15 cellular contexts compared by ENCODE assay signal in the genomic region with DNA sequence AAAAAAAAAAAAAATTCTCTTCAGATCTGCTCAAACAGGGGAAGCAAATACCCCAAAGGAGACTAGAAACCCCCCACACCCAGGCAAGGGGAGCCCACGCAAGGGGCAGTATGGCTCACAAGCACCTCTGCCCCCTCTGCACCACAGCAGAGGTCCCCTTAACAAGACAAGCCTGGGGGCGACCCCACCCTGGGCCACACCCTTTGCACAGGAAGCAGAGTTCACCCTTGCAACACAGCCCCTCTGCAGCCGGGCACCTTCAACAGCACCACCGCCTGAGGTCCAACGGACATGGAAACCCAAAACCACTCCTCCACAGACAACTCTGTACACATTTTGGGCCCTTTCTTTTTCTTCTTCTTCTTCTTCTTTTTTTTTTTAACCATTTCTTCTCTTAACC. TPM values are rescaled to one million over a fixed set of nuclear protein-coding genes. Genes with fewer than 3 reads are reported as not detected.
A peak's percentile ranks its signal among the peaks of the same experiment; 100 is the strongest.
DNase-seq lines count a peak whose midpoint lies in the region; ATAC-seq, FAIRE-seq and TF ChIP-seq lines count a peak whose summit lies in the region.
"Had no signal": no experiment of that assay in that cellular context is flagged by ENCODE, and none has a peak within 500 bp of the region (broad histone marks: within the 10 kb centered on the region; RNA-seq: fewer than 3 reads in every experiment).

No MANE protein-coding gene starts in this region.

- H3K9ac ChIP-seq in K562 (ENCODE audit: insufficient read depth in 1 of 2, low read depth in 2 of 2, low read length in 2 of 2), result peak overlapping the region in 1 of 2 experiments; percentile 85; a peak in 1 of 4 replicates

- peaks cover 33 to 50% of the 10 kb centered on the region in 2 experiments for H3K4me1 ChIP-seq in K562 (replicated peaks in 1 of 2; ENCODE audit: control insufficient read depth in 2 of 2, insufficient read depth in 2 of 2, low read length in 2 of 2)
- H3K4me1 ChIP-seq in ascending aorta, result peaks cover 0 to 3% of the 10 kb centered on the region in 2 donors

- peak overlapping the region; percentile 66; the same call in 1 of the 3 replicates for H3K27ac ChIP-seq in K562 (ENCODE audit: extremely low read depth, low read depth, low read length)
- no peak overlapping the region for H3K27ac ChIP-seq in ascending aorta

- 25% methylated on average over 5 of the region's 5 CpGs for whole genome bisulfite sequencing in K562 (ENCODE audit: insufficient coverage, low coverage, missing lambda C conversion rate)

- peaks cover 51% of the 10 kb centered on the region for H3K4me1 Mint-ChIP-seq in activated CD4-positive, alpha-beta T cell treated with anti-CD3 and anti-CD28 coated beads, Interleukin-2, amount 10 ng/mL, durations not matched to agents 7 days and 5 days
- peaks cover 67% of the 10 kb centered on the region for H3K4me1 Mint-ChIP-seq in stimulated activated memory B cell treated with anti-CD40 and anti-IgM and Interleukin-4, amounts not matched to agents 10 μg/mL and 1 μg/mL and 100 μg/mL, for 72 hours

- no peaks in the 10 kb centered on the region for H3K9me3 Mint-ChIP-seq in activated CD4-positive, alpha-beta T cell treated with anti-CD3 and anti-CD28 coated beads, Interleukin-2, amount 10 ng/mL, durations not matched to agents 7 days and 5 days
- no peaks in the 10 kb centered on the region for H3K9me3 Mint-ChIP-seq in stimulated activated memory B cell treated with anti-CD40 and anti-IgM and Interleukin-4, amounts not matched to agents 10 μg/mL and 1 μg/mL and 100 μg/mL, for 72 hours
- H3K9me3 Mint-ChIP-seq: type B pancreatic cell had no signal

- peak overlapping the region; percentile 22 for H3K4me3 Mint-ChIP-seq in activated CD4-positive, alpha-beta T cell treated with anti-CD3 and anti-CD28 coated beads, Interleukin-2, amount 10 ng/mL, durations not matched to agents 7 days and 5 days
- H3K4me3 Mint-ChIP-seq in stimulated activated memory B cell treated with anti-CD40 and anti-IgM and Interleukin-4, amounts not matched to agents 10 μg/mL and 1 μg/mL and 100 μg/mL, for 72 hours, result peak overlapping the region; percentile 11
- H3K4me3 Mint-ChIP-seq: type B pancreatic cell had no signal

- no peaks in the 10 kb centered on the region for H3K27me3 ChIP-seq in K562 (ENCODE audit: control insufficient read depth in 2 of 2, insufficient read depth in 2 of 2, low read length in 2 of 2)
- no peaks in the 10 kb centered on the region for H3K27me3 ChIP-seq in ascending aorta

- H3K79me2 ChIP-seq in K562 (ENCODE audit: control insufficient read depth, insufficient read depth, low read length), result peaks cover 96% of the 10 kb centered on the region

- BruUV-seq in K562 (replicated peaks; lab: Mats Ljungman, UMichigan), result no TSS peak

- peaks cover 34% of the 10 kb centered on the region for H3K36me3 ChIP-seq in K562 (ENCODE audit: control insufficient read depth, insufficient read depth, low read length)
- peaks cover 0 to 18% of the 10 kb centered on the region in 2 donors for H3K36me3 ChIP-seq in ascending aorta

- H3K27me3 Mint-ChIP-seq in activated CD4-positive, alpha-beta T cell treated with anti-CD3 and anti-CD28 coated beads, Interleukin-2, amount 10 ng/mL, durations not matched to agents 7 days and 5 days, result no peaks in the 10 kb centered on the region
- H3K27me3 Mint-ChIP-seq in stimulated activated memory B cell treated with anti-CD40 and anti-IgM and Interleukin-4, amounts not matched to agents 10 μg/mL and 1 μg/mL and 100 μg/mL, for 72 hours, result no peaks in the 10 kb centered on the region
- H3K27me3 Mint-ChIP-seq: type B pancreatic cell had no signal

- peak overlapping the region; percentile 54 for H3K27ac Mint-ChIP-seq in activated CD4-positive, alpha-beta T cell treated with anti-CD3 and anti-CD28 coated beads, Interleukin-2, amount 10 ng/mL, durations not matched to agents 7 days and 5 days
- H3K27ac Mint-ChIP-seq in stimulated activated memory B cell treated with anti-CD40 and anti-IgM and Interleukin-4, amounts not matched to agents 10 μg/mL and 1 μg/mL and 100 μg/mL, for 72 hours, result peak overlapping the region; percentile 46
- H3K27ac Mint-ChIP-seq: type B pancreatic cell had no signal

- FAIRE-seq in K562 (lab: Jason Lieb, UNC), result peak; percentile 35

- POLR2A ChIA-PET in activated CD4-positive, alpha-beta T cell treated with anti-CD3 and anti-CD28 coated beads, Interleukin-2, amount 10 ng/mL, durations not matched to agents 7 days and 5 days (lab: Charles Lee), result no interaction called here
- POLR2A ChIA-PET in K562 (lab: Yijun Ruan, JAX), result interaction anchor here (1.2 kb wide), 2 partner anchors 10 to 15 kb away, joined by 3 to 4 read pairs; no protein-coding TSS in a partner anchor

- peaks cover 26% of the 10 kb centered on the region for H3K36me3 Mint-ChIP-seq in activated CD4-positive, alpha-beta T cell treated with anti-CD3 and anti-CD28 coated beads, Interleukin-2, amount 10 ng/mL, durations not matched to agents 7 days and 5 days (ENCODE audit: low read depth)
- H3K36me3 Mint-ChIP-seq in stimulated activated memory B cell treated with anti-CD40 and anti-IgM and Interleukin-4, amounts not matched to agents 10 μg/mL and 1 μg/mL and 100 μg/mL, for 72 hours, result peaks cover 33% of the 10 kb centered on the region

- TF ChIP-seq CTCF in K562 (IDR thresholded peaks at IDR 0.05 in 2 of 3, conservative IDR thresholded peaks at IDR 0.05 in 1 of 3; ENCODE audit: insufficient read depth in 2 of 3, low read depth in 1 of 3, low read length in 3 of 3) (no peak), ascending aorta (IDR thresholded peaks at IDR 0.05) (no peak)

- H3K9me1 ChIP-seq in K562 (ENCODE audit: control insufficient read depth, insufficient read depth, low read length), result peaks cover 5% of the 10 kb centered on the region

- H3K9me3 ChIP-seq in K562 (replicated peaks; ENCODE audit: control insufficient read depth, insufficient read depth, low read depth, low read length) (0 out of 2 replicates have a peak, but pooled peaks cover 1% of the 10 kb centered on the region), ascending aorta (no peaks in the 10 kb centered on the region)

- H3K4me3 ChIP-seq in K562, result no peak overlapping the region
- no peak overlapping the region for H3K4me3 ChIP-seq in ascending aorta
- H3K4me3 ChIP-seq: smooth muscle cell had no signal

- no peak for TF ChIP-seq RAD21 in K562 (CRISPR knock-in tag; conservative IDR thresholded peaks at IDR 0.05 in 1 of 2, IDR thresholded peaks at IDR 0.05 in 1 of 2)

- TF ChIP-seq EP300 in K562 (IDR thresholded peaks at IDR 0.05; ENCODE audit: low read length), result no peak

- H2AFZ ChIP-seq in K562 (ENCODE audit: low read depth, low read length), result no peak overlapping the region

- CTCF ChIA-PET in activated CD4-positive, alpha-beta T cell treated with anti-CD3 and anti-CD28 coated beads, Interleukin-2, amount 10 ng/mL, durations not matched to agents 7 days and 5 days (lab: Charles Lee), result interaction anchor here (0.6 to 1.2 kb wide), 3 partner anchors 13 to 271 kb away, joined by 3 read pairs; partner anchors contain the start of gene AXIN1
- CTCF ChIA-PET in K562 (lab: Yijun Ruan, JAX; ENCODE audit: low intra/inter-chr PET ratio), result no interaction called here

- in situ Hi-C loops in K562 (cut with MboI), result no loop called here

- intact Hi-C loops in K562 (cut with micrococcal nuclease) (no loop called here), ascending aorta (cut with DNase I) (no loop called here)

- ATAC-seq in K562 (peak; percentile 59), SK-N-SH treated with all-trans-retinoic acid at 6 μM for 48 hours (no peak)
- ATAC-seq in stimulated activated memory B cell treated with anti-CD40 and anti-IgM and Interleukin-4, amounts not matched to agents 10 μg/mL and 1 μg/mL and 100 μg/mL, for 72 hours, result no peak
- ATAC-seq: Panc1 had no signal

- no peak for DNase-seq in activated CD4-positive, alpha-beta T cell treated with anti-CD3 and anti-CD28 coated beads, Interleukin-2, amount 10 ng/mL, durations not matched to agents 7 days and 5 days
- DNase-seq in activated CD4-positive, alpha-beta T cell treated with anti-CD3 and anti-CD28 coated beads for 4 hours, result no peak
- DNase-seq in NOMO-1 treated with dmso at 0.1 percent for 144 hours (lab: John Stamatoyannopoulos, UW; ENCODE audit: unreplicated experiment) (peak; percentile 84), K562 (ENCODE audit: extremely low read depth in 1 of 4, low spot score in 3 of 4) (no peak), NCI-H146 treated with DMSO at 0.1 percent for 48 hours (lab: John Stamatoyannopoulos, UW; ENCODE audit: unreplicated experiment) (no peak), ascending aorta (ENCODE audit: low spot score in 2 of 2) (no peak)
- DNase-seq: ACHN, GOT3, NCI-H1105 treated with DMSO at 0.1 percent for 48 hours, NCI-H446 had no signal

- H3K4me2 ChIP-seq in K562 (ENCODE audit: insufficient read depth, low read length), result peak overlapping the region; percentile 25; the same call in 1 of the 2 replicates
- H3K4me2 ChIP-seq: smooth muscle cell had no signal

- no peak for TF ChIP-seq POLR2A in K562 (conservative IDR thresholded peaks at IDR 0.05)

- peaks cover 22% of the 10 kb centered on the region for H4K20me1 ChIP-seq in K562 (replicated peaks; ENCODE audit: control insufficient read depth, insufficient read depth, low read length)

RNA-seq across cellular contexts. Expression of gene AXIN1, which starts 12.8 kb away (rescaled TPM):
- total RNA-seq in activated CD4-positive, alpha-beta T cell treated with anti-CD3 and anti-CD28 coated beads, Interleukin-2, amount 10 ng/mL, durations not matched to agents 7 days and 5 days, result 10 to 100 TPM; 25.5 to 30.6 TPM
- total RNA-seq in K562 (2011; cell fraction: chromatin; rRNA removed; ENCODE audit: low replicate concordance), result 41.5 and 88.6 TPM in 2 replicates
- total RNA-seq in K562 (2011; cell fraction: nucleolus; rRNA removed), result 39.7 and 42.5 TPM in 2 replicates
- 23.8 and 31.0 TPM in 2 replicates for total RNA-seq in K562 (2011; cell fraction: nucleoplasm; rRNA removed)
- total RNA-seq in K562 (2014; rRNA removed) (53.9 and 65.3 TPM in 2 replicates), K562 (2014; rRNA removed; fragmentation: Illumina TruSeq; extraction: Trizol) (13.1 and 16.0 TPM in 2 replicates), K562 (2015; rRNA removed; fragmentation: Illumina TruSeq; extraction: Trizol) (28.1 and 28.6 TPM in 2 replicates), K562 (2021) (49.9 and 58.0 TPM in 2 replicates), ascending aorta (27.6 TPM)
- polyA plus RNA-seq in K562 (2011; rRNA removed) (7.4 and 13.0 TPM in 2 replicates), K562 (2014; fragmentation: Illumina TruSeq; extraction: Trizol) (25.9 and 36.3 TPM in 2 replicates), K562 (2014; fragmentation: Nextera tagmentation; extraction: Ambion mirVana) (under 1 TPM; 0.42 to 0.77 TPM), K562 (2014; rRNA removed) (36.8 and 40.5 TPM in 2 replicates)
- 13.6 and 26.9 TPM in 2 replicates for polyA plus RNA-seq in K562 (2011; cell fraction: cytosol; rRNA removed)
- polyA plus RNA-seq in K562 (2011; cell fraction: nucleus; rRNA removed), result 20.6 and 36.7 TPM in 2 replicates
- 26.0 and 33.9 TPM in 2 replicates for polyA plus RNA-seq in K562 (2012)
- 9.0 and 13.1 TPM in 2 replicates for polyA minus RNA-seq in K562 (2011; rRNA and poly(A)+ RNA removed)
- polyA minus RNA-seq in K562 (2011; cell fraction: cytosol; rRNA and poly(A)+ RNA removed), result 16.1 and 34.2 TPM in 2 replicates
- polyA minus RNA-seq in K562 (2011; cell fraction: nucleus; rRNA and poly(A)+ RNA removed), result 14.3 and 14.4 TPM in 2 replicates

RNA-seq across cellular contexts. Expression of gene MRPL28, which starts 30.7 kb away (rescaled TPM):
- total RNA-seq in activated CD4-positive, alpha-beta T cell treated with anti-CD3 and anti-CD28 coated beads, Interleukin-2, amount 10 ng/mL, durations not matched to agents 7 days and 5 days, result 10 to 100 TPM; 78.4 to 80.0 TPM
- total RNA-seq in K562 (2011; cell fraction: chromatin; rRNA removed; ENCODE audit: low replicate concordance), result 23.4 and 64.3 TPM in 2 replicates
- 75.9 and 80.4 TPM in 2 replicates for total RNA-seq in K562 (2011; cell fraction: nucleolus; rRNA removed)
- 40.5 and 50.3 TPM in 2 replicates for total RNA-seq in K562 (2011; cell fraction: nucleoplasm; rRNA removed)
- total RNA-seq in K562 (2014; rRNA removed) (323 and 344 TPM in 2 replicates), K562 (2014; rRNA removed; fragmentation: Illumina TruSeq; extraction: Trizol) (54.8 and 63.1 TPM in 2 replicates), K562 (2015; rRNA removed; fragmentation: Illumina TruSeq; extraction: Trizol) (157 and 167 TPM in 2 replicates), K562 (2021) (175 and 183 TPM in 2 replicates), ascending aorta (47.8 TPM)
- polyA plus RNA-seq in K562 (2011; rRNA removed) (152 and 181 TPM in 2 replicates), K562 (2014; fragmentation: Illumina TruSeq; extraction: Trizol) (219 and 232 TPM in 2 replicates), K562 (2014; fragmentation: Nextera tagmentation; extraction: Ambion mirVana) (10 to 100 TPM in 1 of 2 experiments, 1 to 10 TPM in 1; 2.5 to 22.9 TPM), K562 (2014; rRNA removed) (306 and 314 TPM in 2 replicates)
- 215 and 452 TPM in 2 replicates for polyA plus RNA-seq in K562 (2011; cell fraction: cytosol; rRNA removed)
- polyA plus RNA-seq in K562 (2011; cell fraction: nucleus; rRNA removed), result 114 and 165 TPM in 2 replicates
- 108 and 172 TPM in 2 replicates for polyA plus RNA-seq in K562 (2012)
- 49.7 and 74.3 TPM in 2 replicates for polyA minus RNA-seq in K562 (2011; rRNA and poly(A)+ RNA removed)
- polyA minus RNA-seq in K562 (2011; cell fraction: cytosol; rRNA and poly(A)+ RNA removed), result 48.1 and 65.9 TPM in 2 replicates
- 23.4 and 31.5 TPM in 2 replicates for polyA minus RNA-seq in K562 (2011; cell fraction: nucleus; rRNA and poly(A)+ RNA removed)

RNA-seq across cellular contexts. Expression of gene PGAP6, which starts 42.1 kb away (rescaled TPM):
- 10 to 100 TPM; 85.2 to 99.2 TPM for total RNA-seq in activated CD4-positive, alpha-beta T cell treated with anti-CD3 and anti-CD28 coated beads, Interleukin-2, amount 10 ng/mL, durations not matched to agents 7 days and 5 days
- 56.2 and 231 TPM in 2 replicates for total RNA-seq in K562 (2011; cell fraction: chromatin; rRNA removed; ENCODE audit: low replicate concordance)
- 229 and 238 TPM in 2 replicates for total RNA-seq in K562 (2011; cell fraction: nucleolus; rRNA removed)
- total RNA-seq in K562 (2011; cell fraction: nucleoplasm; rRNA removed), result 112 and 118 TPM in 2 replicates
- total RNA-seq in K562 (2014; rRNA removed) (43.4 and 66.6 TPM in 2 replicates), K562 (2014; rRNA removed; fragmentation: Illumina TruSeq; extraction: Trizol) (3.8 and 8.9 TPM in 2 replicates), K562 (2015; rRNA removed; fragmentation: Illumina TruSeq; extraction: Trizol) (35.9 and 39.3 TPM in 2 replicates), K562 (2021) (49.8 and 50.2 TPM in 2 replicates), ascending aorta (47.6 TPM)
- polyA plus RNA-seq in K562 (2011; rRNA removed) (41.7 and 73.2 TPM in 2 replicates), K562 (2014; fragmentation: Illumina TruSeq; extraction: Trizol) (20.0 and 53.1 TPM in 2 replicates), K562 (2014; fragmentation: Nextera tagmentation; extraction: Ambion mirVana) (1 to 10 TPM in 1 of 2 experiments, under 1 TPM in 1; 0.45 to 1.3 TPM), K562 (2014; rRNA removed) (46.2 and 50.1 TPM in 2 replicates)
- 113 and 177 TPM in 2 replicates for polyA plus RNA-seq in K562 (2011; cell fraction: cytosol; rRNA removed)
- 157 and 271 TPM in 2 replicates for polyA plus RNA-seq in K562 (2011; cell fraction: nucleus; rRNA removed)
- 62.5 and 85.8 TPM in 2 replicates for polyA plus RNA-seq in K562 (2012)
- 25.0 and 47.0 TPM in 2 replicates for polyA minus RNA-seq in K562 (2011; rRNA and poly(A)+ RNA removed)
- polyA minus RNA-seq in K562 (2011; cell fraction: cytosol; rRNA and poly(A)+ RNA removed), result 43.0 and 54.1 TPM in 2 replicates
- polyA minus RNA-seq in K562 (2011; cell fraction: nucleus; rRNA and poly(A)+ RNA removed), result 40.1 and 42.9 TPM in 2 replicates

RNA-seq across cellular contexts. Expression of gene PDIA2, which starts 56.7 kb away (rescaled TPM):
- total RNA-seq in activated CD4-positive, alpha-beta T cell treated with anti-CD3 and anti-CD28 coated beads, Interleukin-2, amount 10 ng/mL, durations not matched to agents 7 days and 5 days, result not detected
- 5.5 and 10.4 TPM in 2 replicates for total RNA-seq in K562 (2011; cell fraction: chromatin; rRNA removed; ENCODE audit: low replicate concordance)
- 5.5 and 6.5 TPM in 2 replicates for total RNA-seq in K562 (2011; cell fraction: nucleolus; rRNA removed)
- 4.2 and 4.3 TPM in 2 replicates for total RNA-seq in K562 (2011; cell fraction: nucleoplasm; rRNA removed)
- 0.20 and 0.23 TPM in 2 replicates for total RNA-seq in K562 (2014; rRNA removed)
- total RNA-seq in K562 (2014; rRNA removed; fragmentation: Illumina TruSeq; extraction: Trizol), result not detected in 2 replicates
- total RNA-seq in K562 (2015; rRNA removed; fragmentation: Illumina TruSeq; extraction: Trizol), result not detected in 2 replicates
- total RNA-seq in K562 (2021), result 0.58 and 0.67 TPM in 2 replicates
- 0.92 and 1.0 TPM in 2 replicates for polyA plus RNA-seq in K562 (2011; rRNA removed)
- polyA plus RNA-seq in K562 (2011; cell fraction: cytosol; rRNA removed), result 0.19 and 0.66 TPM in 2 replicates
- 9.1 and 13.2 TPM in 2 replicates for polyA plus RNA-seq in K562 (2011; cell fraction: nucleus; rRNA removed)
- 0.17 and 0.33 TPM in 2 replicates for polyA plus RNA-seq in K562 (2012)
- polyA plus RNA-seq in K562 (2014; fragmentation: Illumina TruSeq; extraction: Trizol), result 0.13 and 0.19 TPM in 2 replicates
- polyA plus RNA-seq in K562 (2014; fragmentation: Nextera tagmentation; extraction: Ambion mirVana), result not detected
- polyA plus RNA-seq in K562 (2014; rRNA removed), result 0.18 and 0.23 TPM in 2 replicates
- 0.15 TPM in 1 of 2 replicates, not detected in the other for polyA minus RNA-seq in K562 (2011; rRNA and poly(A)+ RNA removed)
- not detected in 2 replicates for polyA minus RNA-seq in K562 (2011; cell fraction: cytosol; rRNA and poly(A)+ RNA removed)
- polyA minus RNA-seq in K562 (2011; cell fraction: nucleus; rRNA and poly(A)+ RNA removed), result 0.81 and 1.2 TPM in 2 replicates
- not detected for total RNA-seq in ascending aorta

RNA-seq across cellular contexts. Expression of gene NME4, which starts 57.3 kb away (rescaled TPM):
- total RNA-seq in activated CD4-positive, alpha-beta T cell treated with anti-CD3 and anti-CD28 coated beads, Interleukin-2, amount 10 ng/mL, durations not matched to agents 7 days and 5 days, result 10 to 100 TPM; 27.0 to 30.9 TPM
- total RNA-seq in K562 (2011; cell fraction: chromatin; rRNA removed; ENCODE audit: low replicate concordance), result 39.0 and 108 TPM in 2 replicates
- 83.4 and 88.0 TPM in 2 replicates for total RNA-seq in K562 (2011; cell fraction: nucleolus; rRNA removed)
- 67.1 and 101 TPM in 2 replicates for total RNA-seq in K562 (2011; cell fraction: nucleoplasm; rRNA removed)
- 211 and 255 TPM in 2 replicates for total RNA-seq in K562 (2014; rRNA removed)
- total RNA-seq in K562 (2014; rRNA removed; fragmentation: Illumina TruSeq; extraction: Trizol), result 50.2 and 61.5 TPM in 2 replicates
- total RNA-seq in K562 (2015; rRNA removed; fragmentation: Illumina TruSeq; extraction: Trizol), result 145 and 151 TPM in 2 replicates
- 189 and 206 TPM in 2 replicates for total RNA-seq in K562 (2021)
- polyA plus RNA-seq in K562 (2011; rRNA removed), result 139 and 160 TPM in 2 replicates
- 277 and 663 TPM in 2 replicates for polyA plus RNA-seq in K562 (2011; cell fraction: cytosol; rRNA removed)
- polyA plus RNA-seq in K562 (2011; cell fraction: nucleus; rRNA removed), result 165 and 221 TPM in 2 replicates
- polyA plus RNA-seq in K562 (2012), result 211 and 279 TPM in 2 replicates
- polyA plus RNA-seq in K562 (2014; fragmentation: Illumina TruSeq; extraction: Trizol), result 135 and 223 TPM in 2 replicates
- polyA plus RNA-seq in K562 (2014; fragmentation: Nextera tagmentation; extraction: Ambion mirVana), result 10 to 100 TPM; 15.4 to 17.5 TPM
- 264 and 339 TPM in 2 replicates for polyA plus RNA-seq in K562 (2014; rRNA removed)
- polyA minus RNA-seq in K562 (2011; rRNA and poly(A)+ RNA removed), result 23.2 and 37.8 TPM in 2 replicates
- 60.9 and 70.8 TPM in 2 replicates for polyA minus RNA-seq in K562 (2011; cell fraction: cytosol; rRNA and poly(A)+ RNA removed)
- 32.2 and 35.7 TPM in 2 replicates for polyA minus RNA-seq in K562 (2011; cell fraction: nucleus; rRNA and poly(A)+ RNA removed)
- total RNA-seq in ascending aorta, result 66.0 TPM
